12 cellular contexts compared by ENCODE assay signal in the genomic region with DNA sequence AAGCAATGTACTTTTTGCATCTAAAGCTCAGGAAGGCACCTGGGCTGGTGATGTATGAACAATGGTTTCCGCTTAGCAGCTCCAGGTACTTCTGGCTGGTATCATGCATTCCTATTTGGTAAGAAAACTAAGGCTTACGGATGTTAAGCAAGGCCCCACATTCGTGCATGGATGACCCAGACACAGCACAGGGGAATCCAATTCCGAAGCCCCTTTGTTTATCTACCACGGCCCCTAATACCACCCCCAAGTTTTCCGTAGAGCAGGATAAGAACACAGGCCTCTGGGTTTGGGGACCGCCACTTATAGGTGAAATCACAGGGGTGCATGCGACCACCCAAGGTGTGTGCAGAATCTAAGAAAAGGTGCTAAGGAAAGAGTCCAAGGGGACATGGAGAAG.
DNase-seq lines count a peak whose midpoint lies in the region; ATAC-seq and TF ChIP-seq lines count a peak whose summit lies in the region.
"Had no signal": no experiment of that assay in that cellular context is flagged by ENCODE, and none has a peak within 500 bp of the region (broad histone marks: within the 10 kb centered on the region; RNA-seq: fewer than 3 reads in every experiment).

No MANE protein-coding gene starts in this region.

- H3K9me3 Mint-ChIP-seq in GM23338, result no peaks in the 10 kb centered on the region

- H3K9ac ChIP-seq in rectal smooth muscle tissue (ENCODE audit: low read length), result no peak overlapping the region

- H4K20me1 ChIP-seq in GM23338 (replicated peaks; ENCODE audit: insufficient read depth), result no peaks in the 10 kb centered on the region

- H3K4me3 Mint-ChIP-seq in GM23338, result no peak overlapping the region

- H3K36me3 Mint-ChIP-seq in GM23338 (ENCODE audit: low read depth), result no peaks in the 10 kb centered on the region

- no peaks in the 10 kb centered on the region for H3K27me3 Mint-ChIP-seq in GM23338 (ENCODE audit: insufficient read depth, low read depth, poor library complexity)

- H3F3A ChIP-seq in GM23338 (replicated peaks; ENCODE audit: low read depth), result no peaks in the 10 kb centered on the region

- no peak for ATAC-seq in activated CD4-positive, CD25-positive, alpha-beta regulatory T cell treated with anti-CD3 and anti-CD28 coated beads, Interleukin-2, amount 50 U/mL, for 24 hours
- ATAC-seq in GM23338, result no peak
- no peak for ATAC-seq in GM18873 (IDR thresholded peaks at IDR 0.05; ENCODE audit: low FRiP score, unreplicated experiment)
- ATAC-seq: HCT116 had no signal

- H3K4me1 ChIP-seq in GM23338 (ENCODE audit: insufficient read depth) (no peaks in the 10 kb centered on the region; the same call in 1 of the 2 replicates), rectal smooth muscle tissue (ENCODE audit: control insufficient read depth, insufficient read depth, low read length) (peaks cover 5% of the 10 kb centered on the region)

- DNase-seq in activated CD4-positive, CD25-positive, alpha-beta regulatory T cell treated with anti-CD3 and anti-CD28 coated beads, Interleukin-2, amount 50 U/mL, for 72 hours, result peak; percentile 4
- no peak for DNase-seq in GM23338 (ENCODE audit: low spot score)
- DNase-seq in stimulated activated naive CD4-positive, alpha-beta T cell treated with Interleukin-2 at 50 U/mL for 16 hours (lab: John Stamatoyannopoulos, UW), result no peak
- DNase-seq in activated CD8-positive, alpha-beta memory T cell treated with anti-CD3 and anti-CD28 coated beads, Interleukin-2, amount 50 U/mL, for 48 hours, result no peak
- DNase-seq: NCI-H2029 treated with DMSO at 0.1 percent for 48 hours, NCI-H524 had no signal

- H3K27ac Mint-ChIP-seq in GM23338, result no peak overlapping the region

- no peaks in the 10 kb centered on the region for H3K27me3 ChIP-seq in GM23338 (ENCODE audit: insufficient read depth)
- no peaks in the 10 kb centered on the region for H3K27me3 ChIP-seq in rectal smooth muscle tissue (ENCODE audit: control insufficient read depth, insufficient read depth, low read length)

- no peaks in the 10 kb centered on the region for H3K9me2 ChIP-seq in GM23338 (ENCODE audit: insufficient read depth)

- no peak overlapping the region for H3K27ac ChIP-seq in GM23338 (ENCODE audit: low read depth)
- peak overlapping the region; percentile 89 for H3K27ac ChIP-seq in cingulate gyrus (ENCODE audit: low read depth, low read length)
- H3K27ac ChIP-seq in rectal smooth muscle tissue (ENCODE audit: low read depth, low read length), result peak overlapping the region; percentile 11
- H3K27ac ChIP-seq: 22Rv1 had no signal

- H2AFZ ChIP-seq in GM23338, result 0 out of 2 replicates have a peak overlapping the region, but pooled peaks have one; percentile 28

- peaks cover 29% of the 10 kb centered on the region for H3K4me1 Mint-ChIP-seq in GM23338

- H3K4me2 ChIP-seq in GM23338, result no peak overlapping the region

- H3K4me3 ChIP-seq in GM23338 (no peak overlapping the region), rectal smooth muscle tissue (ENCODE audit: low read length) (no peak overlapping the region)

- no peak for TF ChIP-seq CTCF in GM23338 (conservative IDR thresholded peaks at IDR 0.05; ENCODE audit: low read depth in 2 of 2)

- no peaks in the 10 kb centered on the region for H3K79me2 ChIP-seq in GM23338 (replicated peaks; ENCODE audit: insufficient read depth)

- H3K36me3 ChIP-seq in GM23338 (ENCODE audit: insufficient read depth) (no peaks in the 10 kb centered on the region), rectal smooth muscle tissue (ENCODE audit: control insufficient read depth, insufficient read depth, low read length) (no peaks in the 10 kb centered on the region)

TF ChIP-seq in GM23338, 12 proteins besides CTCF, POLR2A, EP300 and RAD21 (continues in another document):
- TF ChIP-seq EZH2 (IDR thresholded peaks at IDR 0.05; ENCODE audit: low read depth, unreplicated experiment), result no peak
- TF ChIP-seq EZH2phosphoT487 (IDR thresholded peaks at IDR 0.05; ENCODE audit: unreplicated experiment), result no peak
- TF ChIP-seq, protein P1, sequence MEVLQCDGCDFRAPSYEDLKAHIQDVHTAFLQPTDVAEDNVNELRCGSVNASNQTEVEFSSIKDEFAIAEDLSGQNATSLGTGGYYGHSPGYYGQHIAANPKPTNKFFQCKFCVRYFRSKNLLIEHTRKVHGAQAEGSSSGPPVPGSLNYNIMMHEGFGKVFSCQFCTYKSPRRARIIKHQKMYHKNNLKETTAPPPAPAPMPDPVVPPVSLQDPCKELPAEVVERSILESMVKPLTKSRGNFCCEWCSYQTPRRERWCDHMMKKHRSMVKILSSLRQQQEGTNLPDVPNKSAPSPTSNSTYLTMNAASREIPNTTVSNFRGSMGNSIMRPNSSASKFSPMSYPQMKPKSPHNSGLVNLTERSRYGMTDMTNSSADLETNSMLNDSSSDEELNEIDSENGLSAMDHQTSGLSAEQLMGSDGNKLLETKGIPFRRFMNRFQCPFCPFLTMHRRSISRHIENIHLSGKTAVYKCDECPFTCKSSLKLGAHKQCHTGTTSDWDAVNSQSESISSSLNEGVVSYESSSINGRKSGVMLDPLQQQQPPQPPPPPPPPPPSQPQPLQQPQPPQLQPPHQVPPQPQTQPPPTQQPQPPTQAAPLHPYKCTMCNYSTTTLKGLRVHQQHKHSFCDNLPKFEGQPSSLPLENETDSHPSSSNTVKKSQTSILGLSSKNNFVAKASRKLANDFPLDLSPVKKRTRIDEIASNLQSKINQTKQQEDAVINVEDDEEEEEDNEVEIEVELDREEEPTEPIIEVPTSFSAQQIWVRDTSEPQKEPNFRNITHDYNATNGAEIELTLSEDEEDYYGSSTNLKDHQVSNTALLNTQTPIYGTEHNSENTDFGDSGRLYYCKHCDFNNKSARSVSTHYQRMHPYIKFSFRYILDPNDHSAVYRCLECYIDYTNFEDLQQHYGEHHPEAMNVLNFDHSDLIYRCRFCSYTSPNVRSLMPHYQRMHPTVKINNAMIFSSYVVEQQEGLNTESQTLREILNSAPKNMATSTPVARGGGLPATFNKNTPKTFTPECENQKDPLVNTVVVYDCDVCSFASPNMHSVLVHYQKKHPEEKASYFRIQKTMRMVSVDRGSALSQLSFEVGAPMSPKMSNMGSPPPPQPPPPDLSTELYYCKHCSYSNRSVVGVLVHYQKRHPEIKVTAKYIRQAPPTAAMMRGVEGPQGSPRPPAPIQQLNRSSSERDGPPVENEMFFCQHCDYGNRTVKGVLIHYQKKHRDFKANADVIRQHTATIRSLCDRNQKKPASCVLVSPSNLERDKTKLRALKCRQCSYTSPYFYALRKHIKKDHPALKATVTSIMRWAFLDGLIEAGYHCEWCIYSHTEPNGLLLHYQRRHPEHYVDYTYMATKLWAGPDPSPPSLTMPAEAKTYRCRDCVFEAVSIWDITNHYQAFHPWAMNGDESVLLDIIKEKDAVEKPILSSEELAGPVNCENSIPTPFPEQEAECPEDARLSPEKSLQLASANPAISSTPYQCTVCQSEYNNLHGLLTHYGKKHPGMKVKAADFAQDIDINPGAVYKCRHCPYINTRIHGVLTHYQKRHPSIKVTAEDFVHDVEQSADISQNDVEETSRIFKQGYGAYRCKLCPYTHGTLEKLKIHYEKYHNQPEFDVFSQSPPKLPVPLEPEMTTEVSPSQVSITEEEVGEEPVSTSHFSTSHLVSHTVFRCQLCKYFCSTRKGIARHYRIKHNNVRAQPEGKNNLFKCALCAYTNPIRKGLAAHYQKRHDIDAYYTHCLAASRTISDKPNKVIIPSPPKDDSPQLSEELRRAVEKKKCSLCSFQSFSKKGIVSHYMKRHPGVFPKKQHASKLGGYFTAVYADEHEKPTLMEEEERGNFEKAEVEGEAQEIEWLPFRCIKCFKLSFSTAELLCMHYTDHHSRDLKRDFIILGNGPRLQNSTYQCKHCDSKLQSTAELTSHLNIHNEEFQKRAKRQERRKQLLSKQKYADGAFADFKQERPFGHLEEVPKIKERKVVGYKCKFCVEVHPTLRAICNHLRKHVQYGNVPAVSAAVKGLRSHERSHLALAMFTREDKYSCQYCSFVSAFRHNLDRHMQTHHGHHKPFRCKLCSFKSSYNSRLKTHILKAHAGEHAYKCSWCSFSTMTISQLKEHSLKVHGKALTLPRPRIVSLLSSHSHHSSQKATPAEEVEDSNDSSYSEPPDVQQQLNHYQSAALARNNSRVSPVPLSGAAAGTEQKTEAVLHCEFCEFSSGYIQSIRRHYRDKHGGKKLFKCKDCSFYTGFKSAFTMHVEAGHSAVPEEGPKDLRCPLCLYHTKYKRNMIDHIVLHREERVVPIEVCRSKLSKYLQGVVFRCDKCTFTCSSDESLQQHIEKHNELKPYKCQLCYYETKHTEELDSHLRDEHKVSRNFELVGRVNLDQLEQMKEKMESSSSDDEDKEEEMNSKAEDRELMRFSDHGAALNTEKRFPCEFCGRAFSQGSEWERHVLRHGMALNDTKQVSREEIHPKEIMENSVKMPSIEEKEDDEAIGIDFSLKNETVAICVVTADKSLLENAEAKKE (CRISPR knock-in tag; IDR thresholded peaks at IDR 0.05), result no peak
- TF ChIP-seq NANOG (IDR thresholded peaks at IDR 0.05; ENCODE audit: borderline replicate concordance), result no peak
- no peak for TF ChIP-seq JUNB (IDR thresholded peaks at IDR 0.05; ENCODE audit: unreplicated experiment)
- no peak for TF ChIP-seq CREB1 (CRISPR knock-in tag; IDR thresholded peaks at IDR 0.05; ENCODE audit: low read depth)
- TF ChIP-seq STAT1 (IDR thresholded peaks at IDR 0.05; ENCODE audit: unreplicated experiment), result no peak
- TF ChIP-seq POLR2AphosphoS5 (IDR thresholded peaks at IDR 0.05; ENCODE audit: low read depth), result no peak
- TF ChIP-seq ZNF114 (CRISPR knock-in tag; IDR thresholded peaks at IDR 0.05), result no peak
